Comparison of ENCODE assay signal across 8 cellular contexts in genomic region chr12:4270016-4270669, GRCh38. TPM values are rescaled to one million over a fixed set of nuclear protein-coding genes. Genes with fewer than 3 reads are reported as not detected.
DNase-seq lines count a peak whose midpoint lies in the region; ATAC-seq, FAIRE-seq and TF ChIP-seq lines count a peak whose summit lies in the region.

No MANE protein-coding gene starts in this region.

- H3K36me3 Mint-ChIP-seq in CD4-positive, alpha-beta memory T cell = peaks cover 0 to 36% of the 10 kb centered on the region in 2 donors
- H3K36me3 Mint-ChIP-seq in activated B cell treated with CpG ODN at 0.5 μM for 24 hours (ENCODE audit: low read depth) = peaks cover 13% of the 10 kb centered on the region
- peaks cover 43% of the 10 kb centered on the region for H3K36me3 Mint-ChIP-seq in effector memory CD8-positive, alpha-beta T cell (ENCODE audit: insufficient read depth)

- no peak for FAIRE-seq in H54 (lab: Jason Lieb, UNC)

- no peaks in the 10 kb centered on the region for H3K27me3 ChIP-seq in CD4-positive, alpha-beta memory T cell (ENCODE audit: insufficient read depth, low read length)
- no peaks in the 10 kb centered on the region for H3K27me3 ChIP-seq in ovary

- peak overlapping the region; percentile 95 to 100 (median 98) for H3K27ac Mint-ChIP-seq in CD4-positive, alpha-beta memory T cell
- H3K27ac Mint-ChIP-seq in activated B cell treated with CpG ODN at 0.5 μM for 24 hours = peak overlapping the region; percentile 95
- H3K27ac Mint-ChIP-seq in effector memory CD8-positive, alpha-beta T cell = peak overlapping the region; percentile 98 to 99

- H3K36me3 ChIP-seq in CD4-positive, alpha-beta memory T cell (ENCODE audit: insufficient read depth, low read length) = no peaks in the 10 kb centered on the region
- H3K36me3 ChIP-seq in ovary = no peaks in the 10 kb centered on the region

- H3K27me3 Mint-ChIP-seq in CD4-positive, alpha-beta memory T cell = peaks cover 1 to 6% of the 10 kb centered on the region in 2 donors
- H3K27me3 Mint-ChIP-seq in activated B cell treated with CpG ODN at 0.5 μM for 24 hours = no peaks in the 10 kb centered on the region
- peaks cover 0 to 9% of the 10 kb centered on the region in 2 donors for H3K27me3 Mint-ChIP-seq in effector memory CD8-positive, alpha-beta T cell

- TF ChIP-seq CTCF in activated B cell treated with CpG ODN at 0.5 μM for 24 hours (IDR thresholded peaks at IDR 0.05) = no peak
- no peak for TF ChIP-seq CTCF in ovary (IDR thresholded peaks at IDR 0.05)

- CTCF ChIA-PET in CD4-positive, alpha-beta memory T cell (lab: Charles Lee; ENCODE audit: partially characterized antibody) = interaction anchor here (0.8 to 16.3 kb wide), 10 partner anchors 19 to 383 kb away, joined by 3 to 304 read pairs (median 8); no protein-coding TSS in a partner anchor
- CTCF ChIA-PET in activated B cell treated with CpG ODN at 0.5 μM for 24 hours (lab: Charles Lee) = interaction anchor here (0.9 to 3.2 kb wide), 7 partner anchors 8 to 387 kb away, joined by 3 to 19 read pairs (median 4); no protein-coding TSS in a partner anchor

- H3K4me3 ChIP-seq in CD4-positive, alpha-beta memory T cell (ENCODE audit: low read length in 2 of 2) = peak overlapping the region; percentile 79 to 84
- peak overlapping the region; percentile 43 for H3K4me3 ChIP-seq in ovary

- no peak for TF ChIP-seq EP300 in ovary (IDR thresholded peaks at IDR 0.05)

- peaks cover 34% of the 10 kb centered on the region for H3K4me1 ChIP-seq in CD4-positive, alpha-beta memory T cell (ENCODE audit: insufficient read depth, low read length)
- H3K4me1 ChIP-seq in ovary (ENCODE audit: insufficient read depth) = peaks cover 16% of the 10 kb centered on the region

- no peak for TF ChIP-seq POLR2A in ovary (IDR thresholded peaks at IDR 0.05)
- TF ChIP-seq POLR2A in H54 (IDR thresholded peaks at IDR 0.05; ENCODE audit: low read depth, low read length) = no peak

- peak overlapping the region; percentile 91 for H3K27ac ChIP-seq in CD4-positive, alpha-beta memory T cell (ENCODE audit: low read depth, low read length)
- no peak overlapping the region for H3K27ac ChIP-seq in ovary

- ATAC-seq in activated B cell treated with CpG ODN at 0.5 μM for 24 hours (ENCODE audit: low read depth) = no peak
- ATAC-seq in effector memory CD8-positive, alpha-beta T cell (replicated peaks) = no peak
- no peak for ATAC-seq in GM19035 (IDR thresholded peaks at IDR 0.05; ENCODE audit: unreplicated experiment)
- no peak for ATAC-seq in HG02870 (IDR thresholded peaks at IDR 0.05; ENCODE audit: unreplicated experiment)

- WGBS in ovary, 3 donors = 4 to 8% (median 6%) methylated on average over 31 of the region's 31 CpGs

- H3K4me3 Mint-ChIP-seq in CD4-positive, alpha-beta memory T cell = peak overlapping the region; percentile 96 to 100 (median 98)
- H3K4me3 Mint-ChIP-seq in activated B cell treated with CpG ODN at 0.5 μM for 24 hours = peak overlapping the region; percentile 91
- H3K4me3 Mint-ChIP-seq in effector memory CD8-positive, alpha-beta T cell = peak overlapping the region; percentile 96 to 99

- H3K4me1 Mint-ChIP-seq in CD4-positive, alpha-beta memory T cell = peaks cover 13 to 55% (median 19%) of the 10 kb centered on the region in 4 donors
- H3K4me1 Mint-ChIP-seq in activated B cell treated with CpG ODN at 0.5 μM for 24 hours = peaks cover 33% of the 10 kb centered on the region
- peaks cover 27 to 28% of the 10 kb centered on the region in 2 donors for H3K4me1 Mint-ChIP-seq in effector memory CD8-positive, alpha-beta T cell (ENCODE audit: low read depth in 2 of 2)

- H3K9me3 ChIP-seq in CD4-positive, alpha-beta memory T cell (ENCODE audit: control insufficient read depth in 1 of 2, low read length in 2 of 2) = no peaks in the 10 kb centered on the region
- H3K9me3 ChIP-seq in ovary = no peaks in the 10 kb centered on the region

- H3K9me3 Mint-ChIP-seq in CD4-positive, alpha-beta memory T cell = peaks cover 0 to 4% (median 0%) of the 10 kb centered on the region in 8 donors
- no peaks in the 10 kb centered on the region for H3K9me3 Mint-ChIP-seq in activated B cell treated with CpG ODN at 0.5 μM for 24 hours
- no peaks in the 10 kb centered on the region for H3K9me3 Mint-ChIP-seq in effector memory CD8-positive, alpha-beta T cell

- POLR2A ChIA-PET in CD4-positive, alpha-beta memory T cell (lab: Charles Lee; ENCODE audit: partially characterized antibody) = interaction anchor here (0.7 to 13.1 kb wide), 25 partner anchors 7 to 517 kb away, joined by 3 to 253 read pairs (median 11); partner anchors contain the start of genes CRACR2A, PARP11 and TIGAR
- POLR2A ChIA-PET in activated B cell treated with CpG ODN at 0.5 μM for 24 hours (lab: Charles Lee) = interaction anchor here (0.6 to 10.3 kb wide), 28 partner anchors 7 to 526 kb away, joined by 3 to 291 read pairs (median 16); partner anchors contain the start of genes PARP11 and TIGAR

- intact Hi-C loops in CD4-positive, alpha-beta memory T cell (cut with micrococcal nuclease) = loop anchor here (5.0 kb wide), 1 partner anchor 518 kb away; the partner anchor contains the start of gene CRACR2A
- intact Hi-C loops in activated B cell treated with CpG ODN at 0.5 μM for 24 hours (cut with micrococcal nuclease) (loop anchor here (10.0 kb wide), 1 partner anchor 1475 kb away; the partner anchor contains the start of gene FKBP4), ovary (cut with DNase I) (loop anchor here (5.0 to 10.0 kb wide), 4 partner anchors 235 to 965 kb away; no protein-coding TSS in a partner anchor)

- peak in 4 of 5 donors; percentile 28 to 55 (median 38) for DNase-seq in CD4-positive, alpha-beta memory T cell
- DNase-seq in activated B cell treated with CpG ODN at 0.5 μM for 24 hours (peak; percentile 45), ovary (peak in 1 of 5 donors; percentile 40), SK-N-DZ (ENCODE audit: low spot score) (no peak), H54 (ENCODE audit: insufficient read length, low spot score) (no peak)
- no peak for DNase-seq in effector memory CD8-positive, alpha-beta T cell

RNA-seq across cellular contexts. Expression of gene CCND2, which starts 3.4 kb away (rescaled TPM):
- 100 to 1,000 TPM; 150 to 151 TPM for total RNA-seq in CD4-positive, alpha-beta memory T cell
- polyA plus RNA-seq in CD4-positive, alpha-beta memory T cell = 100 to 1,000 TPM in 1 of 2 donors, 10 to 100 TPM in 1; 83.3 to 103 TPM
- total RNA-seq in activated B cell treated with CpG ODN at 0.5 μM for 24 hours = 230 and 237 TPM in 2 replicates
- total RNA-seq in ovary = 100 to 1,000 TPM in 1 of 7 donors, 10 to 100 TPM in 6; 24.1 to 105 (median 70.7) TPM
- 10 to 100 TPM in 1 of 2 donors, 1 to 10 TPM in 1; 4.0 to 16.3 TPM for polyA plus RNA-seq in ovary
- polyA plus RNA-seq in SK-N-DZ (2014; cell fraction: cytosol; rRNA removed) = 0.01 and 0.02 TPM in 2 replicates
- polyA plus RNA-seq in SK-N-DZ (2014; cell fraction: nucleus; rRNA removed) = 0.08 TPM in 1 of 2 replicates, not detected in the other

RNA-seq across cellular contexts. Expression of gene TIGAR, which starts 50.9 kb away (rescaled TPM):
- 10 to 100 TPM; 15.2 to 17.3 TPM for total RNA-seq in CD4-positive, alpha-beta memory T cell
- 1 to 10 TPM; 1.9 to 2.7 TPM for polyA plus RNA-seq in CD4-positive, alpha-beta memory T cell
- total RNA-seq in activated B cell treated with CpG ODN at 0.5 μM for 24 hours = 10.0 and 10.2 TPM in 2 replicates
- total RNA-seq in ovary = 10 to 100 TPM in 1 of 7 donors, 1 to 10 TPM in 5, under 1 TPM in 1; 0.36 to 10.3 (median 4.1) TPM
- polyA plus RNA-seq in ovary = 1 to 10 TPM; 1.0 to 8.1 TPM
- polyA plus RNA-seq in SK-N-DZ (2014; cell fraction: cytosol; rRNA removed) = 5.3 and 6.3 TPM in 2 replicates
- 2.6 and 2.9 TPM in 2 replicates for polyA plus RNA-seq in SK-N-DZ (2014; cell fraction: nucleus; rRNA removed)

Comparison
In these comparisons a context has a peak if more than half of its experiments do, and no peak if none do; other contexts are left out.
1. DNase-seq: peak in CD4-positive, alpha-beta memory T cell (4 of 5) and activated B cell treated with CpG ODN at 0.5 μM for 24 hours (single experiment); none in effector memory CD8-positive, alpha-beta T cell (0 of 3), SK-N-DZ (single experiment) and H54 (single experiment).
2. Peak in every context shown above with its lines, with median percentiles within 50 percentile points of each other: H3K27ac Mint-ChIP-seq and H3K4me3 Mint-ChIP-seq.